ENCODE assay signal across 23 cellular contexts in the genomic region with DNA sequence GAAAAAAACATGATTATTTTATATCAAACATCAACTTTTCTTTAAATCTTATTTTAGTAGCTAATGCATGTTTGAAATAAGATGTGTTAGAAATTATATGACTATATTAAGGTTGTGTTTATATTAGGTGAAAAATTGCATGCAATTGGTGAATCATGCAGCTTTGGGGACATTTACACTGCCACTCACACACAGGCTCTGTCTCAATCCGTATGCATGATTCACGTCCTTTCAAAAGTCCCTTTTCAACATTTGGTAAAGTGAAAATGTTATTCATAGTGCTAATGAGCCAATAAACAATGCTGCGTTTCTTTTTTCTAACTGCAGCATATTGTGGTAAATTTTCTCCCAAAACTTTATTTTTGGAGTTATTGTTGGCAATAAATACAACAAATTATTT.
DNase-seq lines count a peak whose midpoint lies in the region; ATAC-seq, FAIRE-seq and TF ChIP-seq lines count a peak whose summit lies in the region.
"Had no signal": no experiment of that assay in that cellular context is flagged by ENCODE, and none has a peak within 500 bp of the region (broad histone marks: within the 10 kb centered on the region; RNA-seq: fewer than 3 reads in every experiment).

No MANE protein-coding gene starts in this region.

- intact Hi-C loops in kidney (cut with DNase I) = no loop called here

- CTCF ChIA-PET in activated CD8-positive, alpha-beta T cell treated with anti-CD3 and anti-CD28 coated beads, Interleukin-2, amount 10 ng/mL, durations not matched to agents 7 days and 5 days (lab: Charles Lee) = no interaction called here

- no peaks in the 10 kb centered on the region for H3K36me3 ChIP-seq in kidney (ENCODE audit: control insufficient read depth in 1 of 2, insufficient read depth in 2 of 2, low read length in 2 of 2)
- H3K36me3 ChIP-seq: BLaER1 had no signal

- no peaks in the 10 kb centered on the region for H3K4me1 ChIP-seq in kidney (ENCODE audit: control insufficient read depth in 1 of 2, insufficient read depth in 1 of 2, low read depth in 1 of 2, low read length in 2 of 2)
- H3K4me1 ChIP-seq: A549, BLaER1 had no signal

- no peaks in the 10 kb centered on the region for H3K9me3 Mint-ChIP-seq in activated CD8-positive, alpha-beta T cell treated with anti-CD3 and anti-CD28 coated beads, Interleukin-2, amount 10 ng/mL, durations not matched to agents 7 days and 5 days (ENCODE audit: insufficient read depth)
- H3K9me3 Mint-ChIP-seq: CD4-positive, alpha-beta memory T cell; GM23338 had no signal

- ATAC-seq in GM18868 (IDR thresholded peaks at IDR 0.05; ENCODE audit: unreplicated experiment) (peak; percentile 63), GM19455 (IDR thresholded peaks at IDR 0.05; ENCODE audit: unreplicated experiment) (no peak)
- no peak for ATAC-seq in activated CD8-positive, alpha-beta T cell treated with anti-CD3 and anti-CD28 coated beads, Interleukin-2, amount 10 ng/mL, durations not matched to agents 7 days and 5 days
- ATAC-seq: A549, GM23338, K562 had no signal

- no peaks in the 10 kb centered on the region for H3K36me3 Mint-ChIP-seq in activated CD8-positive, alpha-beta T cell treated with anti-CD3 and anti-CD28 coated beads, Interleukin-2, amount 10 ng/mL, durations not matched to agents 7 days and 5 days (ENCODE audit: low read depth)
- H3K36me3 Mint-ChIP-seq: CD14-positive monocyte; CD4-positive, alpha-beta memory T cell had no signal

- FAIRE-seq in RCC 7860 (lab: Jason Lieb, UNC) = peak; percentile 31
- no peak for FAIRE-seq in kidney (lab: Jason Lieb, UNC)
- FAIRE-seq: A549, GM19239, H54, HTR-8/SVneo, K562 had no signal

- TF ChIP-seq CTCF in epithelial cell of esophagus (IDR thresholded peaks at IDR 0.05; ENCODE audit: insufficient read depth, low read depth, low read length, missing control alignments) = no peak
- no peak for TF ChIP-seq CTCF in kidney (IDR thresholded peaks at IDR 0.05; ENCODE audit: borderline replicate concordance, extremely low read depth, insufficient read depth)
- TF ChIP-seq CTCF in coronary artery (IDR thresholded peaks at IDR 0.05) = no peak

- POLR2A ChIA-PET in activated CD8-positive, alpha-beta T cell treated with anti-CD3 and anti-CD28 coated beads, Interleukin-2, amount 10 ng/mL, durations not matched to agents 7 days and 5 days (lab: Charles Lee) = no interaction called here

- no peaks in the 10 kb centered on the region for H3K4me1 Mint-ChIP-seq in activated CD8-positive, alpha-beta T cell treated with anti-CD3 and anti-CD28 coated beads, Interleukin-2, amount 10 ng/mL, durations not matched to agents 7 days and 5 days (ENCODE audit: low read depth)
- H3K4me1 Mint-ChIP-seq: CD14-positive monocyte; CD4-positive, alpha-beta memory T cell had no signal

- no peaks in the 10 kb centered on the region for H3K9me3 ChIP-seq in kidney (ENCODE audit: control insufficient read depth in 1 of 2, low read length in 2 of 2)
- H3K9me3 ChIP-seq: A549, BLaER1 had no signal

- H3K9ac ChIP-seq in kidney (ENCODE audit: low read length in 2 of 2) = no peak overlapping the region
- H3K9ac ChIP-seq: BLaER1 had no signal

- H3K4me3 Mint-ChIP-seq in activated CD8-positive, alpha-beta T cell treated with anti-CD3 and anti-CD28 coated beads, Interleukin-2, amount 10 ng/mL, durations not matched to agents 7 days and 5 days = no peak overlapping the region
- H3K4me3 Mint-ChIP-seq: CD14-positive monocyte; CD4-positive, alpha-beta memory T cell; GM23338 had no signal

- H3K4me3 ChIP-seq in epithelial cell of esophagus (ENCODE audit: low read length) = no peak overlapping the region
- H3K4me3 ChIP-seq in kidney (ENCODE audit: low read length in 2 of 2) = no peak overlapping the region
- no peak overlapping the region for H3K4me3 ChIP-seq in coronary artery
- H3K4me3 ChIP-seq: A549, BLaER1, GM23338, K562 had no signal

- H3K27ac ChIP-seq in kidney (ENCODE audit: low read depth in 2 of 2, low read length in 2 of 2) = no peak overlapping the region
- H3K27ac ChIP-seq in coronary artery = no peak overlapping the region
- H3K27ac ChIP-seq: A549, BLaER1 had no signal

- no peak overlapping the region for H3K27ac Mint-ChIP-seq in activated CD8-positive, alpha-beta T cell treated with anti-CD3 and anti-CD28 coated beads, Interleukin-2, amount 10 ng/mL, durations not matched to agents 7 days and 5 days
- H3K27ac Mint-ChIP-seq: CD14-positive monocyte; CD4-positive, alpha-beta memory T cell had no signal

- DNase-seq in RCC 7860 (ENCODE audit: low spot score) (no peak), epithelial cell of esophagus (ENCODE audit: low read depth) (peak; percentile 20), medulla oblongata (ENCODE audit: extremely low spot score) (peak; percentile 18), kidney (no peak), coronary artery (ENCODE audit: low spot score) (no peak)
- DNase-seq in activated CD8-positive, alpha-beta T cell treated with anti-CD3 and anti-CD28 coated beads, Interleukin-2, amount 10 ng/mL, durations not matched to agents 7 days and 5 days = no peak
- DNase-seq: AML-193; CD4-positive, alpha-beta memory T cell; DMS153; DMS79; GDM1; HCEC 1CT; IMR-90 had no signal

- H3K27me3 Mint-ChIP-seq in activated CD8-positive, alpha-beta T cell treated with anti-CD3 and anti-CD28 coated beads, Interleukin-2, amount 10 ng/mL, durations not matched to agents 7 days and 5 days (ENCODE audit: low read depth) = no peaks in the 10 kb centered on the region
- H3K27me3 Mint-ChIP-seq: CD4-positive, alpha-beta memory T cell had no signal

Comparison
In these comparisons a context has a peak if more than half of its experiments do, and no peak if none do; other contexts are left out.
1. DNase-seq: peak in epithelial cell of esophagus (single experiment) and medulla oblongata (single experiment); none in RCC 7860 (single experiment), kidney (single experiment), activated CD8-positive, alpha-beta T cell treated with anti-CD3 and anti-CD28 coated beads, Interleukin-2, amount 10 ng/mL, durations not matched to agents 7 days and 5 days (single experiment) and coronary artery (single experiment).